In the genomic region with DNA sequence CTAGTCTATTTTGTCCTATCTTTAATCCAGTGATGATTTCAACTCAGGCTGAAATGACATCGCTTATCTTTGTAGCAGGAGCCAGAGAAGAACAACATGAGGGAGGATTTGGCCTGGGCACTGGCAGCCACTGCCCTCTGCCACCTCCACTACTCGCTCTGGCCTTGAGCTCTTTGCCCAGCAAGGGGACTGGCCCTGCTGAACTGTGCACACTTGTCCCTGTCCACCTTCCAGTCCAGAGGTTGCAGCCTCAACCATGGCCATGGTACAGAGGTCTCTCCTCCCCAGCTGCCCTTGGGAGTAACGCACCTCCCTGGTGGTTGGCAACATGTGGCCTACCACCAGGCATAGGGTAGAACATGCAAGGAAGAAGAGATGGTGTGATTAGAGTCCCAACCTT, we compare ENCODE assay signal across 18 cellular contexts. TPM values are rescaled to one million over a fixed set of nuclear protein-coding genes. Genes with fewer than 3 reads are reported as not detected.
DNase-seq lines count a peak whose midpoint lies in the region; ATAC-seq lines count a peak whose summit lies in the region.
"Had no signal": no experiment of that assay in that cellular context is flagged by ENCODE, and none has a peak within 500 bp of the region (broad histone marks: within the 10 kb centered on the region; RNA-seq: fewer than 3 reads in every experiment).

No MANE protein-coding gene starts in this region.

- H3K27ac ChIP-seq in rectal smooth muscle tissue (ENCODE audit: low read depth, low read length) = peak overlapping the region; percentile 63
- H3K27ac ChIP-seq: C4-2B had no signal

- no peaks in the 10 kb centered on the region for H3K36me3 Mint-ChIP-seq in dendritic cell treated with granulocyte-macrophage colony-stimulating factor and Interleukin-4, amounts not matched to agents 40 ng/mL and 50 ng/mL, for 4 days (ENCODE audit: low read depth)

- H3K4me1 Mint-ChIP-seq in dendritic cell treated with granulocyte-macrophage colony-stimulating factor and Interleukin-4, amounts not matched to agents 40 ng/mL and 50 ng/mL, for 4 days (ENCODE audit: low read depth) = peaks cover 5% of the 10 kb centered on the region

- ATAC-seq in left lobe of liver = peak; percentile 69
- ATAC-seq: HCT116 had no signal

- DNase-seq in left lobe of liver (ENCODE audit: low spot score) (peak; percentile 94), HuH-7 (ENCODE audit: low spot score) (no peak), NCI-H1417 (lab: John Stamatoyannopoulos, UW) (no peak), glomerular visceral epithelial cell (ENCODE audit: extremely low spot score) (no peak)
- DNase-seq: ACHN; AML-193; CD4-positive, alpha-beta T cell; DMS153; DMS79; GDM1; GOT3; H7; HFFc6 had no signal

- H3K27me3 Mint-ChIP-seq in dendritic cell treated with granulocyte-macrophage colony-stimulating factor and Interleukin-4, amounts not matched to agents 40 ng/mL and 50 ng/mL, for 4 days = peaks cover 49% of the 10 kb centered on the region

- H3K27ac Mint-ChIP-seq in dendritic cell treated with granulocyte-macrophage colony-stimulating factor and Interleukin-4, amounts not matched to agents 40 ng/mL and 50 ng/mL, for 4 days = peak overlapping the region; percentile 14
- H3K27ac Mint-ChIP-seq: CD4-positive, alpha-beta T cell; HFFc6 had no signal

- H3K4me3 ChIP-seq in rectal smooth muscle tissue (ENCODE audit: low read length) = no peak overlapping the region

- no peaks in the 10 kb centered on the region for H3K9me3 Mint-ChIP-seq in dendritic cell treated with granulocyte-macrophage colony-stimulating factor and Interleukin-4, amounts not matched to agents 40 ng/mL and 50 ng/mL, for 4 days
- H3K9me3 Mint-ChIP-seq: CD4-positive, alpha-beta T cell; HFFc6 had no signal

- no peak overlapping the region for H3K4me3 Mint-ChIP-seq in dendritic cell treated with granulocyte-macrophage colony-stimulating factor and Interleukin-4, amounts not matched to agents 40 ng/mL and 50 ng/mL, for 4 days
- H3K4me3 Mint-ChIP-seq: CD4-positive, alpha-beta T cell; HFFc6 had no signal

- no peaks in the 10 kb centered on the region for H3K4me1 ChIP-seq in rectal smooth muscle tissue (ENCODE audit: control insufficient read depth, insufficient read depth, low read length)

- H3K27me3 ChIP-seq in rectal smooth muscle tissue (ENCODE audit: control insufficient read depth, insufficient read depth, low read length) = no peaks in the 10 kb centered on the region

- intact Hi-C loops in dendritic cell treated with granulocyte-macrophage colony-stimulating factor and Interleukin-4, amounts not matched to agents 40 ng/mL and 50 ng/mL, for 4 days (cut with micrococcal nuclease) = loop anchor here (5.0 kb wide), 1 partner anchor 39 kb away; no protein-coding TSS in a partner anchor

- no peak overlapping the region for H3K9ac ChIP-seq in rectal smooth muscle tissue (ENCODE audit: low read length)

- H3K36me3 ChIP-seq in rectal smooth muscle tissue (ENCODE audit: control insufficient read depth, insufficient read depth, low read length) = no peaks in the 10 kb centered on the region

RNA-seq across cellular contexts. Expression of gene HABP2, which starts 8.4 kb away (rescaled TPM):
- total RNA-seq in left lobe of liver = 289 TPM
- total RNA-seq: CD4-positive, alpha-beta T cell; Daoy; H7; HFFc6 had no signal
